ENCODE assay signal across 8 cellular contexts in genomic region chr10:11685787-11686218, GRCh38. TPM values are rescaled to one million over a fixed set of nuclear protein-coding genes. Genes with fewer than 3 reads are reported as not detected.
DNase-seq lines count a peak whose midpoint lies in the region; ATAC-seq lines count a peak whose summit lies in the region.

No MANE protein-coding gene starts in this region.

- no peaks in the 10 kb centered on the region for H3K4me1 ChIP-seq in right cardiac atrium (ENCODE audit: control insufficient read depth, insufficient read depth, low read length)

- intact Hi-C loops in Right ventricle myocardium inferior (cut with DNase I), result no loop called here
- intact Hi-C loops in cardiac septum (cut with DNase I), result no loop called here
- intact Hi-C loops in right cardiac atrium (cut with DNase I), result no loop called here

- peaks cover 80% of the 10 kb centered on the region for H3K4me1 Mint-ChIP-seq in stimulated activated memory B cell treated with anti-CD40 and anti-IgM and Interleukin-4, amounts not matched to agents 10 μg/mL and 1 μg/mL and 100 μg/mL, for 72 hours

- no peaks in the 10 kb centered on the region for H3K36me3 Mint-ChIP-seq in stimulated activated memory B cell treated with anti-CD40 and anti-IgM and Interleukin-4, amounts not matched to agents 10 μg/mL and 1 μg/mL and 100 μg/mL, for 72 hours

- ATAC-seq in Right ventricle myocardium inferior (no peak), right cardiac atrium (peak; percentile 53 to 55), GM21515 (IDR thresholded peaks at IDR 0.05; ENCODE audit: unreplicated experiment) (no peak)
- peak; percentile 52 for ATAC-seq in stimulated activated memory B cell treated with anti-CD40 and anti-IgM and Interleukin-4, amounts not matched to agents 10 μg/mL and 1 μg/mL and 100 μg/mL, for 72 hours

- H3K4me3 Mint-ChIP-seq in stimulated activated memory B cell treated with anti-CD40 and anti-IgM and Interleukin-4, amounts not matched to agents 10 μg/mL and 1 μg/mL and 100 μg/mL, for 72 hours, result peak overlapping the region; percentile 81

- peak; percentile 86 for DNase-seq in Right ventricle myocardium inferior (ENCODE audit: missing footprints)
- no peak for DNase-seq in cardiac septum (ENCODE audit: low spot score)
- DNase-seq in NCI-H446 treated with DMSO at 0.1 percent for 48 hours (lab: John Stamatoyannopoulos, UW), result peak; percentile 54
- peak; percentile 10 for DNase-seq in activated effector memory CD4-positive, alpha-beta T cell treated with Interleukin-2 at 50 U/mL for 16 hours
- peak; percentile 65 to 90 (median 80) for DNase-seq in right cardiac atrium
- no peak for DNase-seq in activated CD4-positive, CD25-positive, alpha-beta regulatory T cell treated with anti-CD3 and anti-CD28 coated beads, Interleukin-2, amount 50 U/mL, for 72 hours

- H3K4me3 ChIP-seq in right cardiac atrium (ENCODE audit: low read length), result no peak overlapping the region

- H3K27me3 ChIP-seq in right cardiac atrium (ENCODE audit: control insufficient read depth, insufficient read depth), result no peaks in the 10 kb centered on the region

- peak overlapping the region; percentile 98 for H3K27ac Mint-ChIP-seq in stimulated activated memory B cell treated with anti-CD40 and anti-IgM and Interleukin-4, amounts not matched to agents 10 μg/mL and 1 μg/mL and 100 μg/mL, for 72 hours

- no peaks in the 10 kb centered on the region for H3K9me3 Mint-ChIP-seq in stimulated activated memory B cell treated with anti-CD40 and anti-IgM and Interleukin-4, amounts not matched to agents 10 μg/mL and 1 μg/mL and 100 μg/mL, for 72 hours

- 16% methylated on average over 7 of the region's 7 CpGs for WGBS in right cardiac atrium

- no peaks in the 10 kb centered on the region for H3K27me3 Mint-ChIP-seq in stimulated activated memory B cell treated with anti-CD40 and anti-IgM and Interleukin-4, amounts not matched to agents 10 μg/mL and 1 μg/mL and 100 μg/mL, for 72 hours

- H3K27ac ChIP-seq in right cardiac atrium (ENCODE audit: low read length), result no peak overlapping the region

- H3K9me3 ChIP-seq in right cardiac atrium (ENCODE audit: control insufficient read depth, low read length), result no peaks in the 10 kb centered on the region

RNA-seq across cellular contexts. Expression of gene ECHDC3, which starts 56.4 kb away (rescaled TPM):
- total RNA-seq in Right ventricle myocardium inferior (101 TPM), cardiac septum (35.1 TPM), right cardiac atrium (10 to 100 TPM; 67.1 to 74.9 (median 70.6) TPM)
- 62.3 TPM for polyA plus RNA-seq in right cardiac atrium

Comparison
In these comparisons a context has a peak if more than half of its experiments do, and no peak if none do; other contexts are left out.
1. ATAC-seq: peak in right cardiac atrium (2 of 2) and stimulated activated memory B cell treated with anti-CD40 and anti-IgM and Interleukin-4, amounts not matched to agents 10 μg/mL and 1 μg/mL and 100 μg/mL, for 72 hours (single experiment); none in Right ventricle myocardium inferior (single experiment) and GM21515 (single experiment).
2. DNase-seq: peak in Right ventricle myocardium inferior (single experiment), NCI-H446 treated with DMSO at 0.1 percent for 48 hours (single experiment), activated effector memory CD4-positive, alpha-beta T cell treated with Interleukin-2 at 50 U/mL for 16 hours (single experiment) and right cardiac atrium (3 of 3); none in cardiac septum (single experiment) and activated CD4-positive, CD25-positive, alpha-beta regulatory T cell treated with anti-CD3 and anti-CD28 coated beads, Interleukin-2, amount 50 U/mL, for 72 hours (single experiment).